ENCODE assay signal across 14 cellular contexts in genomic region chr21:42411197-42411869, GRCh38. TPM values are rescaled to one million over a fixed set of nuclear protein-coding genes. Genes with fewer than 3 reads are reported as not detected.
DNase-seq lines count a peak whose midpoint lies in the region; ATAC-seq, FAIRE-seq and TF ChIP-seq lines count a peak whose summit lies in the region.
"Had no signal": no experiment of that assay in that cellular context is flagged by ENCODE, and none has a peak within 500 bp of the region (broad histone marks: within the 10 kb centered on the region; RNA-seq: fewer than 3 reads in every experiment).

No MANE protein-coding gene starts in this region.

- intact Hi-C loops in activated CD8-positive, alpha-beta T cell treated with anti-CD3 and anti-CD28 coated beads for 36 hours (cut with micrococcal nuclease), result no loop called here
- intact Hi-C loops in heart left ventricle (cut with DNase I) (no loop called here), pancreas (cut with DNase I) (no loop called here)

- H3K27ac ChIP-seq in heart left ventricle, result no peak overlapping the region
- no peak overlapping the region for H3K27ac ChIP-seq in pancreas

- H3K9me3 ChIP-seq in heart left ventricle (no peaks in the 10 kb centered on the region), pancreas (no peaks in the 10 kb centered on the region)

- H3K36me3 ChIP-seq in heart left ventricle (no peaks in the 10 kb centered on the region), pancreas (no peaks in the 10 kb centered on the region)

- H3K9me3 Mint-ChIP-seq in activated CD8-positive, alpha-beta T cell treated with anti-CD3 and anti-CD28 coated beads for 36 hours, result no peaks in the 10 kb centered on the region
- H3K9me3 Mint-ChIP-seq in activated CD8-positive, alpha-beta T cell treated with anti-CD3 and anti-CD28 coated beads, Interleukin-2, amount 10 ng/mL, durations not matched to agents 7 days and 5 days (ENCODE audit: insufficient read depth), result no peaks in the 10 kb centered on the region
- H3K9me3 Mint-ChIP-seq: natural killer cell had no signal

- peaks cover 0 to 21% (median 6%) of the 10 kb centered on the region in 9 donors for H3K27me3 ChIP-seq in heart left ventricle
- H3K27me3 ChIP-seq in pancreas, result no peaks in the 10 kb centered on the region

- TF ChIP-seq CTCF in activated CD8-positive, alpha-beta T cell treated with anti-CD3 and anti-CD28 coated beads for 36 hours (IDR thresholded peaks at IDR 0.05), result peak; percentile 19
- TF ChIP-seq CTCF in GM12864 (IDR thresholded peaks at IDR 0.05; ENCODE audit: low read depth, low read length, missing control alignments) (peak; percentile 13), heart left ventricle (IDR thresholded peaks at IDR 0.05) (no peak), pancreas (IDR thresholded peaks at IDR 0.05) (no peak)

- 56 to 65% (median 57%) methylated on average over 7 of the region's 7 CpGs for WGBS in heart left ventricle, 4 donors
- 55 to 62% methylated on average over 7 of the region's 7 CpGs for WGBS in pancreas, 2 donors

- H3K4me3 Mint-ChIP-seq in activated CD8-positive, alpha-beta T cell treated with anti-CD3 and anti-CD28 coated beads for 36 hours, result no peak overlapping the region
- H3K4me3 Mint-ChIP-seq in activated CD8-positive, alpha-beta T cell treated with anti-CD3 and anti-CD28 coated beads, Interleukin-2, amount 10 ng/mL, durations not matched to agents 7 days and 5 days, result no peak overlapping the region
- H3K4me3 Mint-ChIP-seq: activated naive CD8-positive, alpha-beta T cell; natural killer cell had no signal

- no peaks in the 10 kb centered on the region for H3K27me3 Mint-ChIP-seq in activated CD8-positive, alpha-beta T cell treated with anti-CD3 and anti-CD28 coated beads for 36 hours
- H3K27me3 Mint-ChIP-seq in activated CD8-positive, alpha-beta T cell treated with anti-CD3 and anti-CD28 coated beads, Interleukin-2, amount 10 ng/mL, durations not matched to agents 7 days and 5 days (ENCODE audit: low read depth), result no peaks in the 10 kb centered on the region
- H3K27me3 Mint-ChIP-seq: activated naive CD8-positive, alpha-beta T cell had no signal

- TF ChIP-seq POLR2A in heart left ventricle (IDR thresholded peaks at IDR 0.05), result no peak

- peak; percentile 23 for ATAC-seq in activated CD8-positive, alpha-beta T cell treated with anti-CD3 and anti-CD28 coated beads for 36 hours
- ATAC-seq in activated CD8-positive, alpha-beta T cell treated with anti-CD3 and anti-CD28 coated beads, Interleukin-2, amount 10 ng/mL, durations not matched to agents 7 days and 5 days, result no peak
- no peak for ATAC-seq in heart left ventricle
- ATAC-seq in pancreas, result no peak
- ATAC-seq: natural killer cell had no signal

- CTCF ChIA-PET in activated CD8-positive, alpha-beta T cell treated with anti-CD3 and anti-CD28 coated beads for 36 hours (lab: Charles Lee), result interaction anchor here (0.6 to 2.6 kb wide), 6 partner anchors 11 to 227 kb away, joined by 3 to 9 read pairs (median 4); no protein-coding TSS in a partner anchor
- CTCF ChIA-PET in activated CD8-positive, alpha-beta T cell treated with anti-CD3 and anti-CD28 coated beads, Interleukin-2, amount 10 ng/mL, durations not matched to agents 7 days and 5 days (lab: Charles Lee), result interaction anchor here (0.6 to 1.0 kb wide), 4 partner anchors 8 to 13 kb away, joined by 4 to 5 read pairs (median 4); no protein-coding TSS in a partner anchor

- POLR2A ChIA-PET in activated CD8-positive, alpha-beta T cell treated with anti-CD3 and anti-CD28 coated beads for 36 hours (lab: Charles Lee), result interaction anchor here (1.2 to 8.2 kb wide), 4 partner anchors 7 to 17 kb away, joined by 3 to 91 read pairs (median 18); partner anchors contain the start of gene UBASH3A
- POLR2A ChIA-PET in activated CD8-positive, alpha-beta T cell treated with anti-CD3 and anti-CD28 coated beads, Interleukin-2, amount 10 ng/mL, durations not matched to agents 7 days and 5 days (lab: Charles Lee), result no interaction called here

- H3K27ac Mint-ChIP-seq in activated CD8-positive, alpha-beta T cell treated with anti-CD3 and anti-CD28 coated beads for 36 hours, result no peak overlapping the region
- no peak overlapping the region for H3K27ac Mint-ChIP-seq in activated CD8-positive, alpha-beta T cell treated with anti-CD3 and anti-CD28 coated beads, Interleukin-2, amount 10 ng/mL, durations not matched to agents 7 days and 5 days
- H3K27ac Mint-ChIP-seq: activated naive CD8-positive, alpha-beta T cell; natural killer cell had no signal

- FAIRE-seq in pancreas (lab: Jason Lieb, UNC), result no peak

- peaks cover 30% of the 10 kb centered on the region for H3K36me3 Mint-ChIP-seq in activated CD8-positive, alpha-beta T cell treated with anti-CD3 and anti-CD28 coated beads for 36 hours (ENCODE audit: low read depth)
- peaks cover 59% of the 10 kb centered on the region for H3K36me3 Mint-ChIP-seq in activated CD8-positive, alpha-beta T cell treated with anti-CD3 and anti-CD28 coated beads, Interleukin-2, amount 10 ng/mL, durations not matched to agents 7 days and 5 days (ENCODE audit: low read depth)
- H3K36me3 Mint-ChIP-seq: natural killer cell had no signal

- H3K4me1 ChIP-seq in heart left ventricle (peaks cover 0 to 18% (median 0%) of the 10 kb centered on the region in 12 donors), pancreas (no peaks in the 10 kb centered on the region)

- H3K4me3 ChIP-seq in GM12864 (ENCODE audit: low read depth, low read length) (no peak overlapping the region), heart left ventricle (no peak overlapping the region), pancreas (no peak overlapping the region)

- DNase-seq in activated CD8-positive, alpha-beta T cell treated with anti-CD3 and anti-CD28 coated beads for 36 hours, result peak; percentile 72
- no peak for DNase-seq in activated CD8-positive, alpha-beta T cell treated with anti-CD3 and anti-CD28 coated beads, Interleukin-2, amount 10 ng/mL, durations not matched to agents 7 days and 5 days
- DNase-seq in GM12864 (ENCODE audit: low read depth) (no peak), SHP77 (lab: John Stamatoyannopoulos, UW) (peak; percentile 53 to 64), iPS-NIHi7 (ENCODE audit: extremely low spot score) (peak; percentile 65), heart left ventricle (no peak), pancreas (no peak), NOMO-1 (lab: John Stamatoyannopoulos, UW; ENCODE audit: unreplicated experiment in 2 of 2) (no peak)
- DNase-seq: dermis blood vessel endothelial cell, kidney glomerular epithelial cell, natural killer cell, NCI-H2081 treated with DMSO at 0.1 percent for 48 hours had no signal

- peaks cover 42% of the 10 kb centered on the region for H3K4me1 Mint-ChIP-seq in activated CD8-positive, alpha-beta T cell treated with anti-CD3 and anti-CD28 coated beads for 36 hours (ENCODE audit: low read depth)
- peaks cover 75% of the 10 kb centered on the region for H3K4me1 Mint-ChIP-seq in activated CD8-positive, alpha-beta T cell treated with anti-CD3 and anti-CD28 coated beads, Interleukin-2, amount 10 ng/mL, durations not matched to agents 7 days and 5 days (ENCODE audit: low read depth)

RNA-seq across cellular contexts. Expression of gene UBASH3A, which starts 7.6 kb away (rescaled TPM):
- total RNA-seq in activated CD8-positive, alpha-beta T cell treated with anti-CD3 and anti-CD28 coated beads for 36 hours, result 10 to 100 TPM; 48.7 to 52.9 TPM
- total RNA-seq in activated CD8-positive, alpha-beta T cell treated with anti-CD3 and anti-CD28 coated beads, Interleukin-2, amount 10 ng/mL, durations not matched to agents 7 days and 5 days, result 10 to 100 TPM; 68.7 to 74.0 TPM
- total RNA-seq in heart left ventricle, result 1 to 10 TPM in 1 of 9 donors, under 1 TPM in 1, not detected in 7; 0.86 to 2.4 TPM
- under 1 TPM; 0.04 to 0.08 TPM for polyA plus RNA-seq in heart left ventricle
- total RNA-seq in pancreas, result under 1 TPM in 5 of 6 donors, not detected in 1; 0.26 to 0.40 (median 0.32) TPM
- polyA plus RNA-seq in pancreas, result under 1 TPM; 0.15 to 0.33 TPM
- total RNA-seq: dermis blood vessel endothelial cell, G401 had no signal

RNA-seq across cellular contexts. Expression of gene TMPRSS3, which starts 15.5 kb away (rescaled TPM):
- total RNA-seq in activated CD8-positive, alpha-beta T cell treated with anti-CD3 and anti-CD28 coated beads for 36 hours, result 100 to 1,000 TPM; 123 to 134 TPM
- total RNA-seq in activated CD8-positive, alpha-beta T cell treated with anti-CD3 and anti-CD28 coated beads, Interleukin-2, amount 10 ng/mL, durations not matched to agents 7 days and 5 days, result 10 to 100 TPM in 1 of 2 experiments, 1 to 10 TPM in 1; 9.9 to 10.1 TPM
- total RNA-seq in heart left ventricle (1 to 10 TPM in 1 of 9 donors, under 1 TPM in 1, not detected in 7; 0.59 to 2.7 TPM), pancreas (10 to 100 TPM in 2 of 6 donors, 1 to 10 TPM in 4; 3.1 to 11.6 (median 7.9) TPM)
- polyA plus RNA-seq in heart left ventricle (not detected), pancreas (10 to 100 TPM in 1 of 2 donors, 1 to 10 TPM in 1; 6.7 to 10.9 TPM)
- total RNA-seq: dermis blood vessel endothelial cell, G401 had no signal

RNA-seq across cellular contexts. Expression of gene TFF1, which starts 45.0 kb away (rescaled TPM):
- 1 to 10 TPM in 1 of 2 experiments, not detected in 1; 1.1 TPM for total RNA-seq in activated CD8-positive, alpha-beta T cell treated with anti-CD3 and anti-CD28 coated beads for 36 hours
- total RNA-seq in activated CD8-positive, alpha-beta T cell treated with anti-CD3 and anti-CD28 coated beads, Interleukin-2, amount 10 ng/mL, durations not matched to agents 7 days and 5 days, result not detected
- total RNA-seq in heart left ventricle (not detected), pancreas (10 to 100 TPM in 1 of 6 donors, 1 to 10 TPM in 3, under 1 TPM in 1, not detected in 1; 0.93 to 40.6 (median 2.9) TPM)
- polyA plus RNA-seq in heart left ventricle (not detected), pancreas (10 to 100 TPM in 1 of 2 donors, under 1 TPM in 1; 0.80 to 10.4 TPM)
- total RNA-seq: dermis blood vessel endothelial cell, G401, natural killer cell had no signal

Comparison
In these comparisons a context has a peak if more than half of its experiments do, and no peak if none do; other contexts are left out.
1. DNase-seq: peak in activated CD8-positive, alpha-beta T cell treated with anti-CD3 and anti-CD28 coated beads for 36 hours (single experiment), SHP77 (2 of 2) and iPS-NIHi7 (single experiment); none in activated CD8-positive, alpha-beta T cell treated with anti-CD3 and anti-CD28 coated beads, Interleukin-2, amount 10 ng/mL, durations not matched to agents 7 days and 5 days (single experiment), GM12864 (single experiment), heart left ventricle (0 of 5), pancreas (0 of 6) and NOMO-1 (0 of 2).
2. RNA of gene TMPRSS3, which starts 15.5 kb away (total RNA-seq): 123 to 134 TPM in activated CD8-positive, alpha-beta T cell treated with anti-CD3 and anti-CD28 coated beads for 36 hours; 9.9 to 10.1 TPM in activated CD8-positive, alpha-beta T cell treated with anti-CD3 and anti-CD28 coated beads, Interleukin-2, amount 10 ng/mL, durations not matched to agents 7 days and 5 days, 3.1 to 11.6 TPM in pancreas and 0.59 to 2.7 TPM in heart left ventricle; every median in the first group is over 4 times any median in the second.
3. CTCF ChIP-seq: peak in activated CD8-positive, alpha-beta T cell treated with anti-CD3 and anti-CD28 coated beads for 36 hours (single experiment) and GM12864 (single experiment); none in heart left ventricle (0 of 12) and pancreas (0 of 4).
4. RNA of gene UBASH3A, which starts 7.6 kb away (total RNA-seq): 68.7 to 74.0 TPM in activated CD8-positive, alpha-beta T cell treated with anti-CD3 and anti-CD28 coated beads, Interleukin-2, amount 10 ng/mL, durations not matched to agents 7 days and 5 days and 48.7 to 52.9 TPM in activated CD8-positive, alpha-beta T cell treated with anti-CD3 and anti-CD28 coated beads for 36 hours; 0.26 to 0.40 TPM in pancreas and 0.86 to 2.4 TPM in heart left ventricle; every median in the first group is over 10 times any median in the second.